8 cellular contexts compared by ENCODE assay signal in genomic region chr3:177483182-177483967, GRCh38.
DNase-seq lines count a peak whose midpoint lies in the region; ATAC-seq and TF ChIP-seq lines count a peak whose summit lies in the region.

No MANE protein-coding gene starts in this region.

- TF ChIP-seq EP300 in transverse colon (IDR thresholded peaks at IDR 0.05; ENCODE audit: low read depth) = no peak

- peak in 4 of 6 experiments; percentile 11 to 47 (median 30) for TF ChIP-seq CTCF in Peyer's patch (IDR thresholded peaks at IDR 0.05)
- TF ChIP-seq CTCF in fibroblast of pulmonary artery (IDR thresholded peaks at IDR 0.05; ENCODE audit: low read length, missing control alignments) = peak; percentile 28
- peak in 4 of 5 experiments; percentile 17 to 51 (median 36) for TF ChIP-seq CTCF in transverse colon (IDR thresholded peaks at IDR 0.05)

- no peak overlapping the region for H3K27ac ChIP-seq in Peyer's patch
- H3K27ac ChIP-seq in transverse colon = peak overlapping the region; percentile 45 to 68 (median 64)

- TF ChIP-seq POLR2A in Peyer's patch (IDR thresholded peaks at IDR 0.05) (no peak), transverse colon (IDR thresholded peaks at IDR 0.05) (peak; percentile 41)

- in situ Hi-C loops in transverse colon (cut with MboI; ENCODE audit: low pct_ligation_motif_present in 1 of 4, low pct_unique_long_range_greater_than_20kb in 1 of 4, low sequenced_read_pairs in 3 of 4) = no loop called here

- no peak for ATAC-seq in GM19035 (IDR thresholded peaks at IDR 0.05; ENCODE audit: unreplicated experiment)

- H3K36me3 ChIP-seq in Peyer's patch = no peaks in the 10 kb centered on the region
- H3K36me3 ChIP-seq in transverse colon = no peaks in the 10 kb centered on the region

- H3K4me1 ChIP-seq in Peyer's patch (no peaks in the 10 kb centered on the region), transverse colon (peaks cover 6 to 31% (median 23%) of the 10 kb centered on the region in 4 donors)

- intact Hi-C loops in transverse colon (cut with DNase I; ENCODE audit: low total_unique reads) = no loop called here

- WGBS in transverse colon (ENCODE audit: low coverage in 1 of 2), 2 donors = 84 to 86% methylated on average over 1 to 4 of the region's 4 CpGs

- H3K4me3 ChIP-seq in Peyer's patch (no peak overlapping the region), fibroblast of pulmonary artery (replicated peaks; ENCODE audit: low read depth, low read length) (no peak overlapping the region), transverse colon (no peak overlapping the region)

- DNase-seq in SHP77 (lab: John Stamatoyannopoulos, UW) (peak; percentile 9 to 22), SHP77 treated with DMSO at 0.1 percent for 48 hours (lab: John Stamatoyannopoulos, UW) (no peak), Peyer's patch (no peak), fibroblast of pulmonary artery (ENCODE audit: low read depth) (no peak), transverse colon (peak; percentile 28), GM19240 (ENCODE audit: insufficient read length, low spot score) (no peak), inferior parietal cortex (ENCODE audit: extremely low spot score) (no peak)

- no peaks in the 10 kb centered on the region for H3K9me3 ChIP-seq in Peyer's patch
- no peaks in the 10 kb centered on the region for H3K9me3 ChIP-seq in transverse colon

- no peaks in the 10 kb centered on the region for H3K27me3 ChIP-seq in Peyer's patch
- H3K27me3 ChIP-seq in transverse colon = no peaks in the 10 kb centered on the region

Comparison
In these comparisons a context has a peak if more than half of its experiments do, and no peak if none do; other contexts are left out.
1. DNase-seq: peak in SHP77 (2 of 2) and transverse colon (single experiment); none in SHP77 treated with DMSO at 0.1 percent for 48 hours (single experiment), Peyer's patch (0 of 3), fibroblast of pulmonary artery (single experiment), GM19240 (single experiment) and inferior parietal cortex (single experiment).
2. H3K27ac ChIP-seq: peak in transverse colon (4 of 4); none in Peyer's patch (0 of 4).
3. Peak in every context shown above with its lines, with median percentiles within 50 percentile points of each other: CTCF ChIP-seq.